ENCODE assay signal across 13 cellular contexts in genomic region chr6:158826819-158827501, GRCh38. TPM values are rescaled to one million over a fixed set of nuclear protein-coding genes. Genes with fewer than 3 reads are reported as not detected.
A peak's percentile ranks its signal among the peaks of the same experiment; 100 is the strongest.
DNase-seq lines count a peak whose midpoint lies in the region; ATAC-seq and TF ChIP-seq lines count a peak whose summit lies in the region.
"Had no signal": no experiment of that assay in that cellular context is flagged by ENCODE, and none has a peak within 500 bp of the region (broad histone marks: within the 10 kb centered on the region; RNA-seq: fewer than 3 reads in every experiment).

No MANE protein-coding gene starts in this region.

- no peaks in the 10 kb centered on the region for H4K20me1 ChIP-seq in OCI-LY1 (ENCODE audit: insufficient read depth, low read length)

- H3K9ac ChIP-seq in OCI-LY1 (ENCODE audit: low read length), result no peak overlapping the region; the same call in 1 of the 2 replicates

- no peaks in the 10 kb centered on the region for H3F3A ChIP-seq in OCI-LY1 (ENCODE audit: insufficient read depth, low read length)

- no peaks in the 10 kb centered on the region for H3K79me2 ChIP-seq in OCI-LY1 (ENCODE audit: insufficient read depth, low read length)

- no peak for ATAC-seq in activated naive CD4-positive, alpha-beta T cell treated with anti-CD3 and anti-CD28 coated beads, Interleukin-2, amount 50 U/mL, for 72 hours
- ATAC-seq in HG02642 (IDR thresholded peaks at IDR 0.05; ENCODE audit: poor library complexity, unreplicated experiment), result peak; percentile 63
- ATAC-seq in stimulated activated naive B cell treated with anti-CD40 and anti-IgM and Interleukin-4, amounts not matched to agents 10 μg/mL and 1 μg/mL and 100 μg/mL, for 72 hours (replicated peaks), result peak; percentile 87 to 89
- ATAC-seq in CD4-positive, alpha-beta T cell (ENCODE audit: poor library complexity), result no peak
- ATAC-seq: stimulated activated effector memory CD8-positive, alpha-beta T cell treated with anti-CD3 and anti-CD28 coated beads, Interleukin-12 subunit alpha, Interleukin-12 subunit beta, amount 100 ng/mL, for 72 hours had no signal

- H3K4me3 ChIP-seq in OCI-LY1 (ENCODE audit: low read depth, low read length, poor library complexity, severe bottlenecking), result no peak overlapping the region
- H3K4me3 ChIP-seq: gastroesophageal sphincter, smooth muscle cell had no signal

- peak overlapping the region; percentile 0 to 36 for H3K4me3 Mint-ChIP-seq in stimulated activated naive B cell treated with anti-CD40 and anti-IgM and Interleukin-4, amounts not matched to agents 10 μg/mL and 1 μg/mL and 100 μg/mL, for 72 hours
- H3K4me3 Mint-ChIP-seq in osteocyte (ENCODE audit: unreplicated experiment), result no peak overlapping the region
- H3K4me3 Mint-ChIP-seq in CD4-positive, alpha-beta T cell, result no peak overlapping the region
- H3K4me3 Mint-ChIP-seq: HFFc6; stimulated activated effector memory CD8-positive, alpha-beta T cell treated with anti-CD3 and anti-CD28 coated beads, Interleukin-12 subunit alpha, Interleukin-12 subunit beta, amount 100 ng/mL, for 72 hours had no signal

- peak overlapping the region; percentile 12 to 27 for H3K27ac Mint-ChIP-seq in activated naive CD4-positive, alpha-beta T cell treated with anti-CD3 and anti-CD28 coated beads, Interleukin-2, amount 50 U/mL, for 72 hours
- H3K27ac Mint-ChIP-seq in stimulated activated naive B cell treated with anti-CD40 and anti-IgM and Interleukin-4, amounts not matched to agents 10 μg/mL and 1 μg/mL and 100 μg/mL, for 72 hours, result peak overlapping the region; percentile 93
- no peak overlapping the region for H3K27ac Mint-ChIP-seq in osteocyte (ENCODE audit: unreplicated experiment)
- H3K27ac Mint-ChIP-seq in CD4-positive, alpha-beta T cell, result no peak overlapping the region
- H3K27ac Mint-ChIP-seq: HFFc6 had no signal

- TF ChIP-seq CTCF in OCI-LY1 (IDR thresholded peaks at IDR 0.05; ENCODE audit: low read length) (no peak), osteocyte (IDR thresholded peaks at IDR 0.05) (no peak)
- no peak for TF ChIP-seq CTCF in CD4-positive, alpha-beta T cell (IDR thresholded peaks at IDR 0.05)

- peak overlapping the region; percentile 73 for H3K27ac ChIP-seq in OCI-LY1 (ENCODE audit: low read depth, low read length, poor library complexity, severe bottlenecking)
- H3K27ac ChIP-seq in CD4-positive, alpha-beta T cell (ENCODE audit: low read depth, low read length), result no peak overlapping the region

- CTCF ChIA-PET in CD4-positive, alpha-beta T cell (lab: Charles Lee), result interaction anchor here (1.1 kb wide), 1 partner anchor 17 kb away, joined by 3 read pairs; no protein-coding TSS in a partner anchor

- POLR2A ChIA-PET in CD4-positive, alpha-beta T cell (lab: Charles Lee), result interaction anchor here (0.7 kb wide), 1 partner anchor 43 kb away, joined by 3 read pairs; no protein-coding TSS in a partner anchor

- H3K9me2 ChIP-seq in OCI-LY1 (ENCODE audit: low read depth, low read length), result no peaks in the 10 kb centered on the region

- peaks cover 31 to 52% of the 10 kb centered on the region in 2 donors for H3K4me1 Mint-ChIP-seq in stimulated activated naive B cell treated with anti-CD40 and anti-IgM and Interleukin-4, amounts not matched to agents 10 μg/mL and 1 μg/mL and 100 μg/mL, for 72 hours
- no peaks in the 10 kb centered on the region for H3K4me1 Mint-ChIP-seq in osteocyte (ENCODE audit: unreplicated experiment)
- peaks cover 6% of the 10 kb centered on the region for H3K4me1 Mint-ChIP-seq in CD4-positive, alpha-beta T cell (ENCODE audit: low read depth)

- no peaks in the 10 kb centered on the region for H3K9me3 Mint-ChIP-seq in activated naive CD4-positive, alpha-beta T cell treated with anti-CD3 and anti-CD28 coated beads, Interleukin-2, amount 50 U/mL, for 72 hours
- peaks cover 0 to 2% of the 10 kb centered on the region in 2 donors for H3K9me3 Mint-ChIP-seq in stimulated activated naive B cell treated with anti-CD40 and anti-IgM and Interleukin-4, amounts not matched to agents 10 μg/mL and 1 μg/mL and 100 μg/mL, for 72 hours
- H3K9me3 Mint-ChIP-seq in osteocyte (ENCODE audit: unreplicated experiment), result no peaks in the 10 kb centered on the region
- no peaks in the 10 kb centered on the region for H3K9me3 Mint-ChIP-seq in CD4-positive, alpha-beta T cell
- H3K9me3 Mint-ChIP-seq: HFFc6; stimulated activated effector memory CD8-positive, alpha-beta T cell treated with anti-CD3 and anti-CD28 coated beads, Interleukin-12 subunit alpha, Interleukin-12 subunit beta, amount 100 ng/mL, for 72 hours had no signal

- DNase-seq in activated naive CD4-positive, alpha-beta T cell treated with anti-CD3 and anti-CD28 coated beads, Interleukin-2, amount 50 U/mL, for 72 hours (ENCODE audit: low spot score in 2 of 2), result peak in 1 of 2 donors; percentile 26
- no peak for DNase-seq in activated naive CD4-positive, alpha-beta T cell treated with anti-CD3 and anti-CD28 coated beads, Interleukin-2, amount 50 U/mL, for 16 hours
- DNase-seq in stimulated activated naive B cell treated with anti-CD40 and anti-IgM and Interleukin-4, amounts not matched to agents 10 μg/mL and 1 μg/mL and 100 μg/mL, for 72 hours, result no peak
- DNase-seq in osteocyte (ENCODE audit: extremely low spot score, unreplicated experiment) (no peak), germinal center (ENCODE audit: low spot score) (no peak)
- no peak for DNase-seq in CD4-positive, alpha-beta T cell
- DNase-seq: HFFc6, mesendoderm had no signal

- no peaks in the 10 kb centered on the region for H3K36me3 Mint-ChIP-seq in activated naive CD4-positive, alpha-beta T cell treated with anti-CD3 and anti-CD28 coated beads, Interleukin-2, amount 50 U/mL, for 72 hours
- H3K36me3 Mint-ChIP-seq in stimulated activated naive B cell treated with anti-CD40 and anti-IgM and Interleukin-4, amounts not matched to agents 10 μg/mL and 1 μg/mL and 100 μg/mL, for 72 hours, result no peaks in the 10 kb centered on the region
- H3K36me3 Mint-ChIP-seq in osteocyte (ENCODE audit: unreplicated experiment), result no peaks in the 10 kb centered on the region
- no peaks in the 10 kb centered on the region for H3K36me3 Mint-ChIP-seq in CD4-positive, alpha-beta T cell (ENCODE audit: low read depth)
- H3K36me3 Mint-ChIP-seq: stimulated activated effector memory CD8-positive, alpha-beta T cell treated with anti-CD3 and anti-CD28 coated beads, Interleukin-12 subunit alpha, Interleukin-12 subunit beta, amount 100 ng/mL, for 72 hours had no signal

- peaks cover 23% of the 10 kb centered on the region for H3K4me1 ChIP-seq in OCI-LY1 (ENCODE audit: insufficient read depth, low read length, severe bottlenecking)

- H3K27me3 Mint-ChIP-seq in stimulated activated naive B cell treated with anti-CD40 and anti-IgM and Interleukin-4, amounts not matched to agents 10 μg/mL and 1 μg/mL and 100 μg/mL, for 72 hours, result no peaks in the 10 kb centered on the region
- no peaks in the 10 kb centered on the region for H3K27me3 Mint-ChIP-seq in osteocyte (ENCODE audit: unreplicated experiment)
- H3K27me3 Mint-ChIP-seq in CD4-positive, alpha-beta T cell, result no peaks in the 10 kb centered on the region

- H2AFZ ChIP-seq in OCI-LY1 (ENCODE audit: low read length), result no peak overlapping the region

- H3K27me3 ChIP-seq in OCI-LY1 (ENCODE audit: insufficient read depth, low read length), result no peaks in the 10 kb centered on the region
- no peaks in the 10 kb centered on the region for H3K27me3 ChIP-seq in CD4-positive, alpha-beta T cell (ENCODE audit: control insufficient read depth, insufficient read depth, low read length)
- H3K27me3 ChIP-seq: gastroesophageal sphincter had no signal

- no peaks in the 10 kb centered on the region for H3K36me3 ChIP-seq in OCI-LY1 (ENCODE audit: insufficient read depth, low read length)
- H3K36me3 ChIP-seq: gastroesophageal sphincter had no signal

- intact Hi-C loops in CD4-positive, alpha-beta T cell (cut with DNase I, micrococcal nuclease), result no loop called here

- no peak overlapping the region for H3K4me2 ChIP-seq in OCI-LY1 (ENCODE audit: low read length)
- H3K4me2 ChIP-seq: smooth muscle cell had no signal

- H3K9me3 ChIP-seq in OCI-LY1 (ENCODE audit: low read length), result no peaks in the 10 kb centered on the region
- H3K9me3 ChIP-seq in CD4-positive, alpha-beta T cell (ENCODE audit: control insufficient read depth, low read length), result no peaks in the 10 kb centered on the region
- H3K9me3 ChIP-seq: gastroesophageal sphincter had no signal

RNA-seq across cellular contexts. Expression of gene EZR, which starts 7.8 kb away (rescaled TPM):
- 100 to 1,000 TPM; 187 to 207 TPM for total RNA-seq in activated naive CD4-positive, alpha-beta T cell treated with anti-CD3 and anti-CD28 coated beads, Interleukin-2, amount 50 U/mL, for 72 hours
- 41.1 and 41.4 TPM in 2 replicates for total RNA-seq in osteocyte
- 100 to 1,000 TPM; 434 to 449 TPM for total RNA-seq in CD4-positive, alpha-beta T cell

Comparison
In these comparisons a context has a peak if more than half of its experiments do, and no peak if none do; other contexts are left out.
1. ATAC-seq: peak in HG02642 (single experiment) and stimulated activated naive B cell treated with anti-CD40 and anti-IgM and Interleukin-4, amounts not matched to agents 10 μg/mL and 1 μg/mL and 100 μg/mL, for 72 hours (2 of 2); none in activated naive CD4-positive, alpha-beta T cell treated with anti-CD3 and anti-CD28 coated beads, Interleukin-2, amount 50 U/mL, for 72 hours (0 of 2) and CD4-positive, alpha-beta T cell (single experiment).
2. H3K27ac Mint-ChIP-seq: peak in activated naive CD4-positive, alpha-beta T cell treated with anti-CD3 and anti-CD28 coated beads, Interleukin-2, amount 50 U/mL, for 72 hours (2 of 2) and stimulated activated naive B cell treated with anti-CD40 and anti-IgM and Interleukin-4, amounts not matched to agents 10 μg/mL and 1 μg/mL and 100 μg/mL, for 72 hours (single experiment); none in osteocyte (single experiment) and CD4-positive, alpha-beta T cell (single experiment).
3. H3K4me3 Mint-ChIP-seq: peak in stimulated activated naive B cell treated with anti-CD40 and anti-IgM and Interleukin-4, amounts not matched to agents 10 μg/mL and 1 μg/mL and 100 μg/mL, for 72 hours (2 of 2); none in osteocyte (single experiment) and CD4-positive, alpha-beta T cell (single experiment).